Comparison of ENCODE assay signal across 28 cellular contexts in the genomic region with DNA sequence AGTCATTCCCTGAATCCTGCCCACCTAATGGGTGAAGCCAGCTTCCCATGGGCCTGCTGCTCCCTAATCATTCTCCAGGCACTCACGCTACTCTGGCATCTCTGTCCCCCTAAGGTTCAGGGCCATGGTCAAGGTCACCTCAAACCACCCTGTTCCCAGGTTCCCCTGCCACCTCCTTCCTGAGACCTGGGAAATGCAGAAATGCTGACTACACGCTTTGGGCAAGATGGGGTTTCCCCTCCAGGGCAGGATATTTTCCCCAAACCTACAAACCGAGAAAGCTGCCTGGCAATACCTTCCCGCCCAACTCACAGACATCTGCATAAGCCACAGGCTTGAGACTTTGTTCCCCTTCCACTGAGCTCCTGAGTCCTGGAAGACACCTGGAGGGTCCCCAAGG.
A peak's percentile ranks its signal among the peaks of the same experiment; 100 is the strongest.
DNase-seq lines count a peak whose midpoint lies in the region; ATAC-seq, FAIRE-seq and TF ChIP-seq lines count a peak whose summit lies in the region.
"Had no signal": no experiment of that assay in that cellular context is flagged by ENCODE, and none has a peak within 500 bp of the region (broad histone marks: within the 10 kb centered on the region; RNA-seq: fewer than 3 reads in every experiment).

No MANE protein-coding gene starts in this region.

- H3K27ac ChIP-seq in Karpas-422 (ENCODE audit: low read length) (peak overlapping the region; percentile 84), angular gyrus (ENCODE audit: low read depth, low read length) (peak overlapping the region; percentile 38), kidney (ENCODE audit: low read depth in 2 of 2, low read length in 2 of 2) (no peak overlapping the region)
- H3K27ac ChIP-seq: C4-2B, HL-60 had no signal

- H3K9me2 ChIP-seq in Karpas-422 (replicated peaks; ENCODE audit: insufficient read depth, low read length), result no peaks in the 10 kb centered on the region

- H2AFZ ChIP-seq in Karpas-422 (ENCODE audit: low read length), result no peak overlapping the region

- no peaks in the 10 kb centered on the region for H3K79me2 ChIP-seq in Karpas-422 (ENCODE audit: low read length)

- H3K36me3 Mint-ChIP-seq in stimulated activated memory B cell treated with anti-CD40 and anti-IgM and Interleukin-4, amounts not matched to agents 10 μg/mL and 1 μg/mL and 100 μg/mL, for 72 hours, result no peaks in the 10 kb centered on the region
- H3K36me3 Mint-ChIP-seq in activated CD4-positive, alpha-beta T cell treated with anti-CD3 and anti-CD28 coated beads, Interleukin-2, amount 10 ng/mL, durations not matched to agents 24 days and 14 days (ENCODE audit: low read depth), result no peaks in the 10 kb centered on the region
- H3K36me3 Mint-ChIP-seq: CD8-positive, alpha-beta T cell had no signal

- H3K9ac ChIP-seq in Karpas-422 (ENCODE audit: low read length), result peak overlapping the region; percentile 61
- no peak overlapping the region for H3K9ac ChIP-seq in kidney (ENCODE audit: low read length in 2 of 2)

- H3K4me1 Mint-ChIP-seq in stimulated activated memory B cell treated with anti-CD40 and anti-IgM and Interleukin-4, amounts not matched to agents 10 μg/mL and 1 μg/mL and 100 μg/mL, for 72 hours, result peaks cover 18% of the 10 kb centered on the region
- H3K4me1 Mint-ChIP-seq in activated CD4-positive, alpha-beta T cell treated with anti-CD3 and anti-CD28 coated beads, Interleukin-2, amount 10 ng/mL, durations not matched to agents 24 days and 14 days, result no peaks in the 10 kb centered on the region

- no peaks in the 10 kb centered on the region for H3K27me3 ChIP-seq in Karpas-422 (ENCODE audit: low read length)
- H3K27me3 ChIP-seq: MG63 had no signal

- FAIRE-seq in kidney (lab: Jason Lieb, UNC), result no peak
- FAIRE-seq: G401.6, GM12891 had no signal

- H3K4me2 ChIP-seq in Karpas-422 (ENCODE audit: low read depth, low read length, poor library complexity, severe bottlenecking), result peak overlapping the region; percentile 56

- intact Hi-C loops in kidney (cut with DNase I), result no loop called here
- intact Hi-C loops in activated CD4-positive, alpha-beta T cell treated with anti-CD3 and anti-CD28 coated beads, Interleukin-2, amount 10 ng/mL, durations not matched to agents 24 days and 14 days (cut with micrococcal nuclease), result no loop called here

- peaks cover 88% of the 10 kb centered on the region for H3K4me1 ChIP-seq in Karpas-422 (ENCODE audit: low read length)
- no peaks in the 10 kb centered on the region for H3K4me1 ChIP-seq in kidney (ENCODE audit: control insufficient read depth in 1 of 2, insufficient read depth in 1 of 2, low read depth in 1 of 2, low read length in 2 of 2)
- H3K4me1 ChIP-seq: Caco-2 had no signal

- H3K27ac Mint-ChIP-seq in stimulated activated memory B cell treated with anti-CD40 and anti-IgM and Interleukin-4, amounts not matched to agents 10 μg/mL and 1 μg/mL and 100 μg/mL, for 72 hours, result no peak overlapping the region
- no peak overlapping the region for H3K27ac Mint-ChIP-seq in activated CD4-positive, alpha-beta T cell treated with anti-CD3 and anti-CD28 coated beads, Interleukin-2, amount 10 ng/mL, durations not matched to agents 24 days and 14 days
- H3K27ac Mint-ChIP-seq: B cell; CD8-positive, alpha-beta T cell had no signal

- H3K4me3 ChIP-seq in Karpas-422 (ENCODE audit: low read length), result peak overlapping the region; percentile 39; the same call in 1 of the 2 replicates
- H3K4me3 ChIP-seq in kidney (ENCODE audit: low read length in 2 of 2), result no peak overlapping the region
- H3K4me3 ChIP-seq: MG63 had no signal

- H3K9me3 Mint-ChIP-seq in stimulated activated memory B cell treated with anti-CD40 and anti-IgM and Interleukin-4, amounts not matched to agents 10 μg/mL and 1 μg/mL and 100 μg/mL, for 72 hours, result no peaks in the 10 kb centered on the region
- H3K9me3 Mint-ChIP-seq in activated CD4-positive, alpha-beta T cell treated with anti-CD3 and anti-CD28 coated beads, Interleukin-2, amount 10 ng/mL, durations not matched to agents 24 days and 14 days, result no peaks in the 10 kb centered on the region
- H3K9me3 Mint-ChIP-seq: CD8-positive, alpha-beta T cell had no signal

- DNase-seq in Karpas-422, result peak; percentile 44
- DNase-seq in kidney, result peak; percentile 4
- DNase-seq in activated T-cell treated with anti-CD3 and anti-CD28 coated beads for 4 hours, result no peak
- DNase-seq in activated CD4-positive, alpha-beta T cell treated with anti-CD3 and anti-CD28 coated beads, Interleukin-2, amount 10 ng/mL, durations not matched to agents 24 days and 14 days, result no peak
- DNase-seq in T-helper 9 cell, result no peak
- no peak for DNase-seq in activated CD8-positive, alpha-beta memory T cell treated with anti-CD3 and anti-CD28 coated beads, Interleukin-2, amount 50 U/mL, for 4 hours
- DNase-seq: Caco-2; CD8-positive, alpha-beta T cell; GOT3; KBM-7; MG63; NCI-H1694; NCI-H2029 treated with DMSO at 0.1 percent for 48 hours; NCI-H2171; NCI-H226; NCI-H510A treated with DMSO at 0.1 percent for 48 hours; NCI-H748 treated with DMSO at 0.1 percent for 48 hours; NK-92 treated with Interleukin-12 subunit alpha and Interleukin-12 subunit beta, amount 100 ng/mL, for 24 hours; RPMI8226; SHP77 had no signal

- peaks cover 78% of the 10 kb centered on the region for H3K27me3 Mint-ChIP-seq in stimulated activated memory B cell treated with anti-CD40 and anti-IgM and Interleukin-4, amounts not matched to agents 10 μg/mL and 1 μg/mL and 100 μg/mL, for 72 hours
- H3K27me3 Mint-ChIP-seq in activated CD4-positive, alpha-beta T cell treated with anti-CD3 and anti-CD28 coated beads, Interleukin-2, amount 10 ng/mL, durations not matched to agents 24 days and 14 days, result peaks cover 46% of the 10 kb centered on the region

- no peaks in the 10 kb centered on the region for H4K20me1 ChIP-seq in Karpas-422 (ENCODE audit: insufficient read depth, low read depth, low read length)

- TF ChIP-seq CTCF in kidney (IDR thresholded peaks at IDR 0.05; ENCODE audit: borderline replicate concordance, extremely low read depth, insufficient read depth), result no peak

- H3K9me3 ChIP-seq in Karpas-422 (ENCODE audit: low read length), result no peaks in the 10 kb centered on the region
- no peaks in the 10 kb centered on the region for H3K9me3 ChIP-seq in kidney (ENCODE audit: control insufficient read depth in 1 of 2, low read length in 2 of 2)
- H3K9me3 ChIP-seq: Caco-2, MG63 had no signal

- no peaks in the 10 kb centered on the region for H3K36me3 ChIP-seq in Karpas-422 (ENCODE audit: insufficient read depth, low read length)
- no peaks in the 10 kb centered on the region for H3K36me3 ChIP-seq in kidney (ENCODE audit: control insufficient read depth in 1 of 2, insufficient read depth in 2 of 2, low read length in 2 of 2)

- ATAC-seq in stimulated activated memory B cell treated with anti-CD40 and anti-IgM and Interleukin-4, amounts not matched to agents 10 μg/mL and 1 μg/mL and 100 μg/mL, for 72 hours, result peak; percentile 42
- ATAC-seq: CD8-positive, alpha-beta T cell; HCT116 had no signal

- H3K4me3 Mint-ChIP-seq in stimulated activated memory B cell treated with anti-CD40 and anti-IgM and Interleukin-4, amounts not matched to agents 10 μg/mL and 1 μg/mL and 100 μg/mL, for 72 hours, result no peak overlapping the region
- no peak overlapping the region for H3K4me3 Mint-ChIP-seq in activated CD4-positive, alpha-beta T cell treated with anti-CD3 and anti-CD28 coated beads, Interleukin-2, amount 10 ng/mL, durations not matched to agents 24 days and 14 days
- H3K4me3 Mint-ChIP-seq: B cell; CD8-positive, alpha-beta T cell had no signal

Comparison
In these comparisons a context has a peak if more than half of its experiments do, and no peak if none do; other contexts are left out.
1. DNase-seq: peak in Karpas-422 (single experiment) and kidney (single experiment); none in activated T-cell treated with anti-CD3 and anti-CD28 coated beads for 4 hours (single experiment), activated CD4-positive, alpha-beta T cell treated with anti-CD3 and anti-CD28 coated beads, Interleukin-2, amount 10 ng/mL, durations not matched to agents 24 days and 14 days (single experiment), T-helper 9 cell (single experiment) and activated CD8-positive, alpha-beta memory T cell treated with anti-CD3 and anti-CD28 coated beads, Interleukin-2, amount 50 U/mL, for 4 hours (single experiment).
2. H3K27ac ChIP-seq: peak in Karpas-422 (single experiment) and angular gyrus (single experiment); none in kidney (0 of 2).